In the genomic region with DNA sequence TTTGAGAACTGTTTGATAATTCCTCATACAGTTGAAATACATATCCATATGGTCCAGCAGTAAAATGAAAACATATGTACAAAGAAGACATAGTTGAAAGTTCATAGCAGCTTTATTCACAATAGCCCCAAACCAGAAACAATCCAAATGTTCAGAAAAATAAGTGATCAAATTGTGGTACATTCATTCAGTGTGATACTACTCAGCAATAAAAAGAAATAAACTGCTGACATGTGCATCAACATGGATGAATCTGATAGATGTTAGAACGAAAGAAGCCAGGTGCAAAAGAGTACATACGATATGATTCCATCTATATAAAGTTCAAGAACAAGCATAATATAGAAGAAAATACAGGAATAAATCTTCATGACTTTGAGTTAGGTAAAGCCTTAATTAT, we compare ENCODE assay signal across 18 cellular contexts.
"Had no signal": no experiment of that assay in that cellular context is flagged by ENCODE, and none has a peak within 500 bp of the region (broad histone marks: within the 10 kb centered on the region; RNA-seq: fewer than 3 reads in every experiment).

No MANE protein-coding gene starts in this region.

- H3K4me3 Mint-ChIP-seq: IgD-negative memory B cell had no signal

- H3K27ac ChIP-seq: Peyer's patch, SJCRH30 had no signal

- ATAC-seq: Right ventricle myocardium inferior, SK-N-SH treated with all-trans-retinoic acid at 6 μM for 48 hours had no signal

- H3K27me3 ChIP-seq: Peyer's patch, SJCRH30 had no signal

- H3K9me3 Mint-ChIP-seq: IgD-negative memory B cell had no signal

- H3K36me3 ChIP-seq: Peyer's patch had no signal

- H3K4me1 ChIP-seq: Peyer's patch had no signal

- H3K9me3 ChIP-seq: Peyer's patch, SJCRH30 had no signal

- H3K27ac Mint-ChIP-seq: IgD-negative memory B cell had no signal

- H3K4me3 ChIP-seq: Peyer's patch, SJCRH30 had no signal

- DNase-seq: NCI-H1048, NCI-H1105, NCI-H1417, NCI-H1436 treated with DMSO at 0.1 percent for 48 hours, NCI-H1694, NCI-H187 treated with DMSO at 0.1 percent for 48 hours, NCI-H2171 treated with DMSO at 0.1 percent for 48 hours, NCI-H345, NCI-H446 treated with DMSO at 0.1 percent for 48 hours, NCI-H524 treated with DMSO at 0.1 percent for 48 hours, NCI-H69, NCI-H774, Peyer's patch, SHP77 treated with DMSO at 0.1 percent for 48 hours, SJCRH30 had no signal

- H3K27me3 Mint-ChIP-seq: IgD-negative memory B cell had no signal
